Comparison of ENCODE assay signal across 8 cellular contexts in genomic region chr12:89525824-89526770, GRCh38. TPM values are rescaled to one million over a fixed set of nuclear protein-coding genes. Genes with fewer than 3 reads are reported as not detected.
DNase-seq lines count a peak whose midpoint lies in the region; ATAC-seq and TF ChIP-seq lines count a peak whose summit lies in the region.

Gene POC1B, minus strand, starts transcription at chr12:89526047. Its CDS starts 152 bp downstream, at chr12:89525895.

- peak within 1 kb of the TSS; percentile 97 for H2AFZ ChIP-seq in mammary epithelial cell (ENCODE audit: low read depth, low read length)

- intact Hi-C loops in mammary epithelial cell (cut with micrococcal nuclease) = loop anchor here (5.0 to 10.0 kb wide), 4 partner anchors 154 to 1414 kb away; no protein-coding TSS in a partner anchor

- TF ChIP-seq CTCF in AG04450 (IDR thresholded peaks at IDR 0.05; ENCODE audit: low read depth, low read length) = peak; percentile 1; the same call in 1 of the 2 replicates
- no peak for TF ChIP-seq CTCF in WI38 (IDR thresholded peaks at IDR 0.05; ENCODE audit: low read depth, low read length)
- peak in 1 of 2 donors; percentile 2 for TF ChIP-seq CTCF in mammary epithelial cell (conservative IDR thresholded peaks at IDR 0.05 in 1 of 2, IDR thresholded peaks at IDR 0.05 in 1 of 2; ENCODE audit: extremely low read depth in 1 of 2, insufficient read depth in 1 of 2, low read depth in 1 of 2, low read length in 2 of 2)

- in situ Hi-C loops in mammary epithelial cell (cut with MboI; ENCODE audit: low sequenced_read_pairs in 2 of 2) = loop anchor here (5.0 to 25.0 kb wide), 4 partner anchors 51 to 1386 kb away; no protein-coding TSS in a partner anchor

- peak within 1 kb of the TSS; percentile 91 for H3K4me2 ChIP-seq in mammary epithelial cell (ENCODE audit: insufficient read depth, low read depth, low read length)

- WGBS in mammary epithelial cell (ENCODE audit: low coverage, missing lambda C conversion rate) = 6% methylated on average over 21 of the region's 39 CpGs

- H3K79me2 ChIP-seq in mammary epithelial cell (ENCODE audit: insufficient read depth, low read length) = peaks cover 46% of the 10 kb centered on the region

- H3K27ac ChIP-seq in AG04450 (ENCODE audit: low read depth, low read length) (peak within 1 kb of the TSS; percentile 76), mammary epithelial cell (ENCODE audit: insufficient read depth, low read depth, low read length) (peak within 1 kb of the TSS; percentile 54), skeletal muscle tissue (ENCODE audit: low read depth, low read length) (peak within 1 kb of the TSS; percentile 88)

- no peak for DNase-seq in AG04450 (ENCODE audit: low read depth, low spot score)
- peak; percentile 85 for DNase-seq in NCI-H2227 (lab: John Stamatoyannopoulos, UW; ENCODE audit: unreplicated experiment)
- peak; percentile 84 for DNase-seq in mammary epithelial cell
- DNase-seq in iPS-NIHi11 (ENCODE audit: low spot score) = peak; percentile 88

- H3K36me3 ChIP-seq in mammary epithelial cell (ENCODE audit: insufficient read depth, low read length) = peaks cover 3% of the 10 kb centered on the region
- no peaks in the 10 kb centered on the region for H3K36me3 ChIP-seq in skeletal muscle tissue (ENCODE audit: control insufficient read depth in 3 of 3, insufficient read depth in 3 of 3, low read length in 3 of 3)

- POLR2A ChIA-PET in AG04450 (lab: Yijun Ruan, JAX) = interaction anchor here (0.7 kb wide), 1 partner anchor 31 kb away, joined by 3 read pairs; no protein-coding TSS in a partner anchor

- peak; percentile 73 for ATAC-seq in GM19023 (IDR thresholded peaks at IDR 0.05; ENCODE audit: unreplicated experiment)
- peak; percentile 64 for ATAC-seq in HG03175 (IDR thresholded peaks at IDR 0.05; ENCODE audit: unreplicated experiment)

- H3K9ac ChIP-seq in mammary epithelial cell (ENCODE audit: insufficient read depth, low read length) (peak within 1 kb of the TSS; percentile 67), skeletal muscle tissue (ENCODE audit: low read depth in 1 of 3, low read length in 3 of 3) (peak within 1 kb of the TSS; percentile 78 to 87 (median 86))

- H3K4me3 ChIP-seq in AG04450 (ENCODE audit: low read depth, low read length) (peak within 1 kb of the TSS; percentile 91), WI38 (ENCODE audit: low read depth, low read length) (peak within 1 kb of the TSS; percentile 93), mammary epithelial cell (replicated peaks in 1 of 3; ENCODE audit: insufficient read depth in 1 of 3, low read depth in 2 of 3, low read length in 3 of 3) (peak within 1 kb of the TSS; percentile 88 to 97 (median 92)), skeletal muscle tissue (ENCODE audit: low read length in 3 of 3) (peak within 1 kb of the TSS; percentile 94 to 98 (median 97))

- H3K9me3 ChIP-seq in AG04450 (ENCODE audit: control insufficient read depth, insufficient read depth, low read length) (no peaks in the 10 kb centered on the region; the same call in 1 of the 2 replicates), mammary epithelial cell (replicated peaks; ENCODE audit: insufficient read depth, low read length) (no peaks in the 10 kb centered on the region), skeletal muscle tissue (ENCODE audit: control insufficient read depth in 3 of 3, low read length in 3 of 3) (no peaks in the 10 kb centered on the region)

- H3K27me3 ChIP-seq in AG04450 (ENCODE audit: control insufficient read depth, insufficient read depth, low read length) (no peaks in the 10 kb centered on the region), mammary epithelial cell (ENCODE audit: insufficient read depth, low read length) (no peaks in the 10 kb centered on the region), skeletal muscle tissue (ENCODE audit: control insufficient read depth in 3 of 3, insufficient read depth in 3 of 3, low read length in 3 of 3) (no peaks in the 10 kb centered on the region)

- H3K4me1 ChIP-seq in mammary epithelial cell (ENCODE audit: insufficient read depth, low read length) (peaks cover 14% of the 10 kb centered on the region), skeletal muscle tissue (ENCODE audit: control insufficient read depth in 3 of 3, insufficient read depth in 3 of 3, low read length in 3 of 3) (peaks cover 16 to 42% (median 17%) of the 10 kb centered on the region in 3 donors)

- dilution Hi-C loops in mammary epithelial cell (cut with HindIII; ENCODE audit: low sequenced_read_pairs) = no loop called here

- TSS peak; percentile 12 for BruUV-seq in mammary epithelial cell (replicated peaks; lab: Mats Ljungman, UMichigan)

- H4K20me1 ChIP-seq in mammary epithelial cell (ENCODE audit: insufficient read depth, low read length) = no peaks in the 10 kb centered on the region

- CTCF ChIA-PET in AG04450 (lab: Charles Lee) (interaction anchor here (0.5 to 5.0 kb wide), 8 partner anchors 17 to 1415 kb away, joined by 3 to 117 read pairs (median 6); no protein-coding TSS in a partner anchor), mammary epithelial cell (lab: Charles Lee; ENCODE audit: low non-redundant PET) (no interaction called here)

RNA-seq across cellular contexts. Expression of gene POC1B, which starts in this region (rescaled TPM):
- polyA plus RNA-seq in AG04450 (2011; rRNA removed) (9.3 and 11.9 TPM in 2 replicates), mammary epithelial cell (11.5 TPM)
- polyA minus RNA-seq in AG04450 (2011; rRNA and poly(A)+ RNA removed) = 6.9 and 15.8 TPM in 2 replicates
- total RNA-seq in mammary epithelial cell (10 to 100 TPM; 16.8 to 27.0 TPM), skeletal muscle tissue (36.5 TPM)
- 27.7 TPM for polyA minus RNA-seq in mammary epithelial cell
